Comparison of ENCODE assay signal across 9 cellular contexts in the genomic region with DNA sequence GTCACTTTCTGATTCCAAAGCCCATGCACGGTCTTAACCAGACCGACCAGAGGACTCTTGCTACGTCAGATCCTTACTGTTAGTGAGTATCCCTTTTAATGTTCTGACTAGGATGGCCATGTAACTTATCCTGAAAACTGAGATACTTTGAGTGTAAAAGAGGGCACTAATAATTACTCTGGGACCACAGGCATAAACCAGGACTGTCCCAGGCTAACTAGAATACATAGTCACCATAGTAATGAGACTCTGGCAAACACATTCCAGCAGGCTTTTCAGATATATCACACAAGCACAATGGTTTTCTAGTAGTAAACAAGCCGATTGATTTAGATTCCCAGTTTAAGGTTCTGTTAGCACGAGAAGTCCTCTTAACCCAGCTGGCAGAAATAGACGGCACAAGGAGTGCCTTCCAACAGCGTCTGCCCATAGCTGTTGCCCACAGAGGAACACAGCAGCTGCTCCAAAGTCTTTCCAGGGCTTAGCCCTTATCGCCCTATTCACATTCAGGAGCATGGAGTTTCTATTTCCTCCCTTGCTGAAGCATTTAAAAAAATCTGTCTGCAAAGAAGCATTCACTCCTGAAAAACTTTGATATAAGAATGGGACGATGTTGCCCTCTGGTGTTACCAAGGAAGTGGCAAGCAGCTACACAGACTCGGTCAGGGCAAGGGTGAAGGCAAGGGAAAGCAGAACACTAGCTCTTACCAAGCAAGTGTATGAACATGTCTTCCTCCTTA.
DNase-seq lines count a peak whose midpoint lies in the region; ATAC-seq lines count a peak whose summit lies in the region.
"Had no signal": no experiment of that assay in that cellular context is flagged by ENCODE, and none has a peak within 500 bp of the region (broad histone marks: within the 10 kb centered on the region; RNA-seq: fewer than 3 reads in every experiment).

No MANE protein-coding gene starts in this region.

- no peaks in the 10 kb centered on the region for H3K9me3 Mint-ChIP-seq in activated CD4-positive, alpha-beta T cell treated with anti-CD3 and anti-CD28 coated beads for 36 hours (ENCODE audit: low read depth)
- H3K9me3 Mint-ChIP-seq in activated T-helper 2 cell treated with anti-CD3 and anti-CD28 coated beads, Interferon-gamma antibody, Interleukin-2, Interleukin-4, amounts not matched to agents 10 μg/mL and 5 μg/mL and 100 μg/mL, durations not matched to agents 14 hours and 24 hours and 36 hours: no peaks in the 10 kb centered on the region
- H3K9me3 Mint-ChIP-seq: activated naive CD4-positive, alpha-beta T cell treated with anti-CD3 and anti-CD28 coated beads, Interleukin-2, amount 50 U/mL, for 24 hours had no signal

- ATAC-seq in activated CD4-positive, alpha-beta T cell treated with anti-CD3 and anti-CD28 coated beads for 36 hours: peak; percentile 33
- ATAC-seq in HG02938 (IDR thresholded peaks at IDR 0.05; ENCODE audit: unreplicated experiment): no peak

- no peaks in the 10 kb centered on the region for H3K27me3 Mint-ChIP-seq in activated CD4-positive, alpha-beta T cell treated with anti-CD3 and anti-CD28 coated beads for 36 hours
- peaks cover 15% of the 10 kb centered on the region for H3K27me3 Mint-ChIP-seq in activated T-helper 2 cell treated with anti-CD3 and anti-CD28 coated beads, Interferon-gamma antibody, Interleukin-2, Interleukin-4, amounts not matched to agents 10 μg/mL and 5 μg/mL and 100 μg/mL, durations not matched to agents 14 hours and 24 hours and 36 hours (ENCODE audit: low read depth)
- H3K27me3 Mint-ChIP-seq: activated naive CD4-positive, alpha-beta T cell treated with anti-CD3 and anti-CD28 coated beads, Interleukin-2, amount 50 U/mL, for 24 hours had no signal

- peak; percentile 33 for DNase-seq in activated CD4-positive, alpha-beta T cell treated with anti-CD3 and anti-CD28 coated beads for 36 hours
- no peak for DNase-seq in activated CD4-positive, alpha-beta T cell treated with anti-CD3 and anti-CD28 coated beads for 4 hours
- DNase-seq in NCI-H510A treated with DMSO at 0.1 percent for 48 hours (lab: John Stamatoyannopoulos, UW) (peak; percentile 93), dermis blood vessel endothelial cell (peak; percentile 66), medulla oblongata (ENCODE audit: extremely low spot score) (peak; percentile 69)
- no peak for DNase-seq in stimulated activated CD4-positive, alpha-beta T cell treated with anti-CD3 and anti-CD28 coated beads, Interleukin-4, amount 100 ng/mL, for 4 hours
- no peak for DNase-seq in activated T-helper 2 cell treated with anti-CD3 and anti-CD28 coated beads, Interferon-gamma antibody, Interleukin-2, Interleukin-4, amounts not matched to agents 10 μg/mL and 5 μg/mL and 100 μg/mL, durations not matched to agents 14 hours and 24 hours and 36 hours (ENCODE audit: low spot score)

- POLR2A ChIA-PET in activated CD4-positive, alpha-beta T cell treated with anti-CD3 and anti-CD28 coated beads for 36 hours (lab: Charles Lee): no interaction called here

- intact Hi-C loops in activated CD4-positive, alpha-beta T cell treated with anti-CD3 and anti-CD28 coated beads for 36 hours (cut with DNase I, micrococcal nuclease): loop anchor here in 1 of 2 experiments (2.0 kb wide), 1 partner anchor 233 kb away; no protein-coding TSS in a partner anchor
- intact Hi-C loops in activated T-helper 2 cell treated with anti-CD3 and anti-CD28 coated beads, Interferon-gamma antibody, Interleukin-2, Interleukin-4, amounts not matched to agents 10 μg/mL and 5 μg/mL and 100 μg/mL, durations not matched to agents 14 hours and 24 hours and 36 hours (cut with micrococcal nuclease): no loop called here

- no peak overlapping the region for H3K27ac Mint-ChIP-seq in activated CD4-positive, alpha-beta T cell treated with anti-CD3 and anti-CD28 coated beads for 36 hours
- no peak overlapping the region for H3K27ac Mint-ChIP-seq in activated T-helper 2 cell treated with anti-CD3 and anti-CD28 coated beads, Interferon-gamma antibody, Interleukin-2, Interleukin-4, amounts not matched to agents 10 μg/mL and 5 μg/mL and 100 μg/mL, durations not matched to agents 14 hours and 24 hours and 36 hours
- H3K27ac Mint-ChIP-seq: activated naive CD4-positive, alpha-beta T cell treated with anti-CD3 and anti-CD28 coated beads, Interleukin-2, amount 50 U/mL, for 24 hours had no signal

- H3K4me1 Mint-ChIP-seq in activated CD4-positive, alpha-beta T cell treated with anti-CD3 and anti-CD28 coated beads for 36 hours: peaks cover 4% of the 10 kb centered on the region
- H3K4me1 Mint-ChIP-seq in activated T-helper 2 cell treated with anti-CD3 and anti-CD28 coated beads, Interferon-gamma antibody, Interleukin-2, Interleukin-4, amounts not matched to agents 10 μg/mL and 5 μg/mL and 100 μg/mL, durations not matched to agents 14 hours and 24 hours and 36 hours (ENCODE audit: low read depth): peaks cover 2% of the 10 kb centered on the region
- H3K4me1 Mint-ChIP-seq: activated naive CD4-positive, alpha-beta T cell treated with anti-CD3 and anti-CD28 coated beads, Interleukin-2, amount 50 U/mL, for 24 hours had no signal

- CTCF ChIA-PET in activated CD4-positive, alpha-beta T cell treated with anti-CD3 and anti-CD28 coated beads for 36 hours (lab: Charles Lee): interaction anchor here (0.6 to 0.9 kb wide), 3 partner anchors 97 to 311 kb away, joined by 3 to 4 read pairs (median 3); no protein-coding TSS in a partner anchor

- no peak overlapping the region for H3K4me3 Mint-ChIP-seq in activated CD4-positive, alpha-beta T cell treated with anti-CD3 and anti-CD28 coated beads for 36 hours
- H3K4me3 Mint-ChIP-seq in activated T-helper 2 cell treated with anti-CD3 and anti-CD28 coated beads, Interferon-gamma antibody, Interleukin-2, Interleukin-4, amounts not matched to agents 10 μg/mL and 5 μg/mL and 100 μg/mL, durations not matched to agents 14 hours and 24 hours and 36 hours (ENCODE audit: low read depth): no peak overlapping the region
- H3K4me3 Mint-ChIP-seq: activated naive CD4-positive, alpha-beta T cell treated with anti-CD3 and anti-CD28 coated beads, Interleukin-2, amount 50 U/mL, for 24 hours had no signal

- H3K36me3 Mint-ChIP-seq in activated CD4-positive, alpha-beta T cell treated with anti-CD3 and anti-CD28 coated beads for 36 hours (ENCODE audit: low read depth): no peaks in the 10 kb centered on the region
- H3K36me3 Mint-ChIP-seq in activated T-helper 2 cell treated with anti-CD3 and anti-CD28 coated beads, Interferon-gamma antibody, Interleukin-2, Interleukin-4, amounts not matched to agents 10 μg/mL and 5 μg/mL and 100 μg/mL, durations not matched to agents 14 hours and 24 hours and 36 hours (ENCODE audit: low read depth): no peaks in the 10 kb centered on the region
- H3K36me3 Mint-ChIP-seq: activated naive CD4-positive, alpha-beta T cell treated with anti-CD3 and anti-CD28 coated beads, Interleukin-2, amount 50 U/mL, for 24 hours had no signal

Comparison
In these comparisons a context has a peak if more than half of its experiments do, and no peak if none do; other contexts are left out.
1. DNase-seq: peak in activated CD4-positive, alpha-beta T cell treated with anti-CD3 and anti-CD28 coated beads for 36 hours (single experiment), NCI-H510A treated with DMSO at 0.1 percent for 48 hours (single experiment), dermis blood vessel endothelial cell (single experiment) and medulla oblongata (single experiment); none in activated CD4-positive, alpha-beta T cell treated with anti-CD3 and anti-CD28 coated beads for 4 hours (0 of 2), stimulated activated CD4-positive, alpha-beta T cell treated with anti-CD3 and anti-CD28 coated beads, Interleukin-4, amount 100 ng/mL, for 4 hours (0 of 2) and activated T-helper 2 cell treated with anti-CD3 and anti-CD28 coated beads, Interferon-gamma antibody, Interleukin-2, Interleukin-4, amounts not matched to agents 10 μg/mL and 5 μg/mL and 100 μg/mL, durations not matched to agents 14 hours and 24 hours and 36 hours (single experiment).